Comparison of ENCODE assay signal across 28 cellular contexts in genomic region chr9:10983251-10983650, GRCh38.
DNase-seq lines count a peak whose midpoint lies in the region; FAIRE-seq lines count a peak whose summit lies in the region.
"Had no signal": no experiment of that assay in that cellular context is flagged by ENCODE, and none has a peak within 500 bp of the region (broad histone marks: within the 10 kb centered on the region; RNA-seq: fewer than 3 reads in every experiment).

No MANE protein-coding gene starts in this region.

- no peak overlapping the region for H3K27ac ChIP-seq in small intestine (ENCODE audit: low read depth in 1 of 2, low read length in 1 of 2)
- H3K27ac ChIP-seq: A549; BLaER1 treated with 17β-estradiol and CSF1 and Interleukin-3, amounts not matched to agents 10 nM and 100 nM; C4-2B had no signal

- no peaks in the 10 kb centered on the region for H3K27me3 Mint-ChIP-seq in activated CD4-positive, alpha-beta T cell treated with anti-CD3 and anti-CD28 coated beads, Interleukin-2, amount 10 ng/mL, durations not matched to agents 7 days and 5 days
- H3K27me3 Mint-ChIP-seq: B cell; CD4-positive, alpha-beta T cell had no signal

- CTCF ChIA-PET in activated CD4-positive, alpha-beta T cell treated with anti-CD3 and anti-CD28 coated beads, Interleukin-2, amount 10 ng/mL, durations not matched to agents 7 days and 5 days (lab: Charles Lee), result no interaction called here

- H3K27me3 ChIP-seq in small intestine (ENCODE audit: control insufficient read depth in 2 of 2, insufficient read depth in 2 of 2, low read length in 2 of 2), result no peaks in the 10 kb centered on the region
- no peaks in the 10 kb centered on the region for H3K27me3 ChIP-seq in MG63
- H3K27me3 ChIP-seq: BLaER1 treated with 17β-estradiol and CSF1 and Interleukin-3, amounts not matched to agents 10 nM and 100 nM had no signal

- H3K4me3 Mint-ChIP-seq in activated CD4-positive, alpha-beta T cell treated with anti-CD3 and anti-CD28 coated beads, Interleukin-2, amount 10 ng/mL, durations not matched to agents 7 days and 5 days, result no peak overlapping the region
- H3K4me3 Mint-ChIP-seq: B cell; CD4-positive, alpha-beta T cell; CD8-positive, alpha-beta T cell had no signal

- H3K36me3 Mint-ChIP-seq in activated CD4-positive, alpha-beta T cell treated with anti-CD3 and anti-CD28 coated beads, Interleukin-2, amount 10 ng/mL, durations not matched to agents 7 days and 5 days (ENCODE audit: low read depth), result no peaks in the 10 kb centered on the region
- H3K36me3 Mint-ChIP-seq: CD8-positive, alpha-beta T cell had no signal

- no peaks in the 10 kb centered on the region for H3K4me1 ChIP-seq in small intestine (ENCODE audit: control insufficient read depth in 2 of 2, insufficient read depth in 1 of 2, low read depth in 1 of 2, low read length in 1 of 2)
- H3K4me1 ChIP-seq: A549; BLaER1 treated with 17β-estradiol and CSF1 and Interleukin-3, amounts not matched to agents 10 nM and 100 nM; Caco-2 had no signal

- FAIRE-seq in G401.6 (lab: Jason Lieb, UNC) (peak; percentile 46), colon (lab: Jason Lieb, UNC) (peak; percentile 10), frontal cortex (lab: Jason Lieb, UNC) (peak; percentile 93), small intestine (lab: Jason Lieb, UNC) (peak; percentile 39)
- FAIRE-seq: A549, D721Med, GM12891, GM19239 had no signal

- H3K36me3 ChIP-seq in small intestine (ENCODE audit: control insufficient read depth in 2 of 2, insufficient read depth in 2 of 2, low read length in 2 of 2), result no peaks in the 10 kb centered on the region
- H3K36me3 ChIP-seq in MG63, result no peaks in the 10 kb centered on the region
- H3K36me3 ChIP-seq: BLaER1 treated with 17β-estradiol and CSF1 and Interleukin-3, amounts not matched to agents 10 nM and 100 nM had no signal

- POLR2A ChIA-PET in activated CD4-positive, alpha-beta T cell treated with anti-CD3 and anti-CD28 coated beads, Interleukin-2, amount 10 ng/mL, durations not matched to agents 7 days and 5 days (lab: Charles Lee), result no interaction called here

- H3K4me3 ChIP-seq in small intestine (ENCODE audit: low read depth in 1 of 2, low read length in 2 of 2) (no peak overlapping the region), MG63 (no peak overlapping the region)
- H3K4me3 ChIP-seq: A549; BLaER1 treated with 17β-estradiol and CSF1 and Interleukin-3, amounts not matched to agents 10 nM and 100 nM had no signal

- 85 to 90% (median 88%) methylated on average over 1 of the region's 1 CpG for WGBS in small intestine, 3 donors

- H3K9me3 Mint-ChIP-seq in activated CD4-positive, alpha-beta T cell treated with anti-CD3 and anti-CD28 coated beads, Interleukin-2, amount 10 ng/mL, durations not matched to agents 7 days and 5 days, result peaks cover 6% of the 10 kb centered on the region

- no peak for DNase-seq in frontal cortex (ENCODE audit: low spot score in 2 of 2)
- no peak for DNase-seq in small intestine
- no peak for DNase-seq in activated CD4-positive, alpha-beta T cell treated with anti-CD3 and anti-CD28 coated beads, Interleukin-2, amount 10 ng/mL, durations not matched to agents 7 days and 5 days
- DNase-seq in DMS 273 (lab: John Stamatoyannopoulos, UW; ENCODE audit: unreplicated experiment), result no peak
- no peak for DNase-seq in MG63
- no peak for DNase-seq in NCI-H2029 (lab: John Stamatoyannopoulos, UW)
- DNase-seq: 8988T; AML-193; Caco-2; Calu3; CD4-positive, alpha-beta T cell; CD8-positive, alpha-beta T cell; DMS 273 treated with DMSO at 0.1 percent for 48 hours; DMS153; DMS53; DMS79; DND-41; EL; GF-D8 had no signal

- H3K9me3 ChIP-seq in small intestine (ENCODE audit: control insufficient read depth, low read depth) (peaks cover 1% of the 10 kb centered on the region), MG63 (no peaks in the 10 kb centered on the region)
- H3K9me3 ChIP-seq: A549; BLaER1 treated with 17β-estradiol and CSF1 and Interleukin-3, amounts not matched to agents 10 nM and 100 nM; Caco-2 had no signal

- H3K4me1 Mint-ChIP-seq in activated CD4-positive, alpha-beta T cell treated with anti-CD3 and anti-CD28 coated beads, Interleukin-2, amount 10 ng/mL, durations not matched to agents 7 days and 5 days, result no peaks in the 10 kb centered on the region
- H3K4me1 Mint-ChIP-seq: B cell had no signal

- H3K27ac Mint-ChIP-seq in activated CD4-positive, alpha-beta T cell treated with anti-CD3 and anti-CD28 coated beads, Interleukin-2, amount 10 ng/mL, durations not matched to agents 7 days and 5 days, result no peak overlapping the region
- H3K27ac Mint-ChIP-seq: B cell; CD4-positive, alpha-beta T cell; CD8-positive, alpha-beta T cell had no signal
